Comparison of ENCODE assay signal across 1 cellular context in genomic region chr12:120093336-120093591, GRCh38.
TF ChIP-seq lines count a peak whose summit lies in the region.

No MANE protein-coding gene starts in this region.

TF ChIP-seq in neural cell, 6 proteins besides CTCF, POLR2A, EP300 and RAD21 (continued from another document):
- no peak for TF ChIP-seq REST (IDR thresholded peaks at IDR 0.05; ENCODE audit: borderline replicate concordance)
- TF ChIP-seq SMC3 (conservative IDR thresholded peaks at IDR 0.05; ENCODE audit: poor library complexity) = no peak
- TF ChIP-seq TAF1 (IDR thresholded peaks at IDR 0.05; ENCODE audit: low read depth) = no peak
